14 cellular contexts compared by ENCODE assay signal in the genomic region with DNA sequence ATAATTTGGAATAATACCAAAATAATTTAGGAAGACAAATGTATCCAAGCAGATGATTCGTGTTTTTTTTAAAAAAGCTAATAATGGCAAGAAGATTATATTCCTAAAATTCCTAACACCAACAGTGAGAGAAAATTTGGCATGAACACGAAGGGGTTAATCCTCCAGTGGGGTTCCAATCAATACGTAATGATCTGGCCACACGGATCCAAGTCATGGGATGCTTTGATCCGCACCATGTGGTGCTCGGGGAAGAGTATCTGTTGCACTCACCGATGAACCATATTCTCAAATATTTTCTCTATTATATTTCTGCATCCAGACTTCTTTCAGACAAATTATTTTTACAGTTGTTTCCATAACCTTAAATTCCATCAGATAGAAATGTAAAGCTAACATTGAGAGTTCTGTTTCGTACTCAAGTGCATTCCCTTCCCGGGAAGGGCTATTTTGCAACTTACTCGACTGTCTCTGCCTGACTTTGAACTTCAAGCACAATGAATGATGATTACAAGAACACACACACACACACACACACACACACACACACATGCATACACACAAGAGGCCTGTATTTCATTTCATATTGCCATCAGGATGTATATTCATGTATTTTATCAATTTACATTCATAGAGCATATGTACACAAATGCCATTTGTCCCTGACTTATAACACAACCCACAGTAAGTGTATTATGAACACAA.
DNase-seq lines count a peak whose midpoint lies in the region; ATAC-seq and TF ChIP-seq lines count a peak whose summit lies in the region.
"Had no signal": no experiment of that assay in that cellular context is flagged by ENCODE, and none has a peak within 500 bp of the region (broad histone marks: within the 10 kb centered on the region; RNA-seq: fewer than 3 reads in every experiment).

No MANE protein-coding gene starts in this region.

- H3K27me3 Mint-ChIP-seq in activated CD8-positive, alpha-beta T cell treated with anti-CD3 and anti-CD28 coated beads for 36 hours: no peaks in the 10 kb centered on the region
- H3K27me3 Mint-ChIP-seq in activated CD8-positive, alpha-beta T cell treated with anti-CD3 and anti-CD28 coated beads, Interleukin-2, amount 10 ng/mL, durations not matched to agents 7 days and 5 days (ENCODE audit: low read depth): no peaks in the 10 kb centered on the region

- 0 out of 2 replicates have a peak, but pooled peaks cover 5% of the 10 kb centered on the region for H4K20me1 ChIP-seq in OCI-LY7 (ENCODE audit: insufficient read depth, low read length)

- CTCF ChIA-PET in activated CD8-positive, alpha-beta T cell treated with anti-CD3 and anti-CD28 coated beads for 36 hours (lab: Charles Lee): no interaction called here
- CTCF ChIA-PET in activated CD8-positive, alpha-beta T cell treated with anti-CD3 and anti-CD28 coated beads, Interleukin-2, amount 10 ng/mL, durations not matched to agents 7 days and 5 days (lab: Charles Lee): interaction anchor here (0.9 kb wide), 1 partner anchor 9 kb away, joined by 3 read pairs; no protein-coding TSS in a partner anchor
- CTCF ChIA-PET in OCI-LY7 (lab: Charles Lee; ENCODE audit: unreplicated experiment): no interaction called here

- H3K27me3 ChIP-seq in adipocyte (replicated peaks; ENCODE audit: control insufficient read depth, insufficient read depth, low read length) (no peaks in the 10 kb centered on the region), stomach (no peaks in the 10 kb centered on the region), adrenal gland (no peaks in the 10 kb centered on the region), body of pancreas (no peaks in the 10 kb centered on the region)

- peaks cover 16% of the 10 kb centered on the region; the same call in 1 of the 2 replicates for H3K79me2 ChIP-seq in OCI-LY7 (ENCODE audit: insufficient read depth, low read depth, low read length)

- no peak for TF ChIP-seq CTCF in activated CD8-positive, alpha-beta T cell treated with anti-CD3 and anti-CD28 coated beads for 36 hours (IDR thresholded peaks at IDR 0.05)
- TF ChIP-seq CTCF in stomach (IDR thresholded peaks at IDR 0.05) (no peak), adrenal gland (IDR thresholded peaks at IDR 0.05) (no peak), body of pancreas (IDR thresholded peaks at IDR 0.05) (no peak), OCI-LY7 (conservative IDR thresholded peaks at IDR 0.05; ENCODE audit: low read length) (no peak)

- no peak for TF ChIP-seq EP300 in stomach (IDR thresholded peaks at IDR 0.05)

- H3K9me3 Mint-ChIP-seq in activated CD8-positive, alpha-beta T cell treated with anti-CD3 and anti-CD28 coated beads for 36 hours: peaks cover 9% of the 10 kb centered on the region
- no peaks in the 10 kb centered on the region for H3K9me3 Mint-ChIP-seq in activated CD8-positive, alpha-beta T cell treated with anti-CD3 and anti-CD28 coated beads, Interleukin-2, amount 10 ng/mL, durations not matched to agents 7 days and 5 days (ENCODE audit: insufficient read depth)

- peak overlapping the region in 4 of 5 donors; percentile 31 to 56 (median 43) for H3K27ac ChIP-seq in stomach
- no peak overlapping the region for H3K27ac ChIP-seq in adrenal gland
- H3K27ac ChIP-seq in body of pancreas: peak overlapping the region in 1 of 4 donors; percentile 32
- H3K27ac ChIP-seq in OCI-LY7 (ENCODE audit: low read depth, low read length, poor library complexity, severe bottlenecking): no peak overlapping the region
- H3K27ac ChIP-seq: epithelial cell of prostate had no signal

- H3K4me1 ChIP-seq in adipocyte (ENCODE audit: control insufficient read depth, insufficient read depth, low read length) (peaks cover 11% of the 10 kb centered on the region), stomach (peaks cover 3 to 72% (median 49%) of the 10 kb centered on the region in 4 donors), adrenal gland (replicated peaks in 1 of 2) (peaks cover 0 to 3% of the 10 kb centered on the region in 2 donors), body of pancreas (peaks cover 22% of the 10 kb centered on the region), OCI-LY7 (ENCODE audit: insufficient read depth, low read length, poor library complexity, severe bottlenecking) (peaks cover 16% of the 10 kb centered on the region)

- DNase-seq in activated CD8-positive, alpha-beta T cell treated with anti-CD3 and anti-CD28 coated beads for 36 hours: no peak
- DNase-seq in activated CD8-positive, alpha-beta T cell treated with anti-CD3 and anti-CD28 coated beads, Interleukin-2, amount 10 ng/mL, durations not matched to agents 7 days and 5 days: no peak
- DNase-seq in adipocyte (ENCODE audit: low read depth) (peak; percentile 69), left colon (no peak), stomach (no peak), adrenal gland (no peak), body of pancreas (no peak), OCI-LY7 (ENCODE audit: low spot score) (no peak)
- DNase-seq: activated CD4-positive, CD25-positive, alpha-beta regulatory T cell; activated T-cell treated with anti-CD3 and anti-CD28 coated beads for 4 hours; HFFc6; MV-4-11; SW 1271 had no signal

- ATAC-seq in activated CD8-positive, alpha-beta T cell treated with anti-CD3 and anti-CD28 coated beads for 36 hours: no peak
- no peak for ATAC-seq in activated CD8-positive, alpha-beta T cell treated with anti-CD3 and anti-CD28 coated beads, Interleukin-2, amount 10 ng/mL, durations not matched to agents 7 days and 5 days
- peak; percentile 64 for ATAC-seq in left colon
- no peak for ATAC-seq in body of pancreas

- H3K9ac ChIP-seq in adipocyte (ENCODE audit: low read length): peak overlapping the region; percentile 6

- no peaks in the 10 kb centered on the region for H3K9me3 ChIP-seq in adipocyte (ENCODE audit: control insufficient read depth, low read length)
- no peaks in the 10 kb centered on the region for H3K9me3 ChIP-seq in stomach
- H3K9me3 ChIP-seq in adrenal gland (replicated peaks in 1 of 3): no peaks in the 10 kb centered on the region
- no peaks in the 10 kb centered on the region for H3K9me3 ChIP-seq in body of pancreas
- H3K9me3 ChIP-seq in OCI-LY7 (ENCODE audit: low read length): no peaks in the 10 kb centered on the region

- H3K4me2 ChIP-seq in OCI-LY7 (ENCODE audit: low read length): no peak overlapping the region

- no peak for TF ChIP-seq POLR2A in stomach (IDR thresholded peaks at IDR 0.05)
- TF ChIP-seq POLR2A in adrenal gland (IDR thresholded peaks at IDR 0.05): no peak
- TF ChIP-seq POLR2A in body of pancreas (IDR thresholded peaks at IDR 0.05): no peak

- peaks cover 60% of the 10 kb centered on the region for H3K4me1 Mint-ChIP-seq in activated CD8-positive, alpha-beta T cell treated with anti-CD3 and anti-CD28 coated beads for 36 hours (ENCODE audit: low read depth)
- peaks cover 42% of the 10 kb centered on the region for H3K4me1 Mint-ChIP-seq in activated CD8-positive, alpha-beta T cell treated with anti-CD3 and anti-CD28 coated beads, Interleukin-2, amount 10 ng/mL, durations not matched to agents 7 days and 5 days (ENCODE audit: low read depth)

- WGBS in stomach, 5 donors: 38 to 55% (median 42%) methylated on average over 10 of the region's 10 CpGs
- WGBS in adrenal gland, 4 donors: 58 to 74% (median 72%) methylated on average over 10 of the region's 10 CpGs
- 21 to 32% methylated on average over 10 of the region's 10 CpGs for WGBS in body of pancreas, 2 donors

- H3K9me2 ChIP-seq in OCI-LY7 (ENCODE audit: insufficient read depth, low read length): no peaks in the 10 kb centered on the region

- H2AFZ ChIP-seq in OCI-LY7 (ENCODE audit: low read length): no peak overlapping the region

- H3K36me3 Mint-ChIP-seq in activated CD8-positive, alpha-beta T cell treated with anti-CD3 and anti-CD28 coated beads for 36 hours (ENCODE audit: low read depth): peaks cover 64% of the 10 kb centered on the region
- peaks cover 59% of the 10 kb centered on the region for H3K36me3 Mint-ChIP-seq in activated CD8-positive, alpha-beta T cell treated with anti-CD3 and anti-CD28 coated beads, Interleukin-2, amount 10 ng/mL, durations not matched to agents 7 days and 5 days (ENCODE audit: low read depth)

- peak overlapping the region; percentile 59 for H3K27ac Mint-ChIP-seq in activated CD8-positive, alpha-beta T cell treated with anti-CD3 and anti-CD28 coated beads for 36 hours
- no peak overlapping the region for H3K27ac Mint-ChIP-seq in activated CD8-positive, alpha-beta T cell treated with anti-CD3 and anti-CD28 coated beads, Interleukin-2, amount 10 ng/mL, durations not matched to agents 7 days and 5 days
- H3K27ac Mint-ChIP-seq: HFFc6 had no signal

- H3K4me3 Mint-ChIP-seq in activated CD8-positive, alpha-beta T cell treated with anti-CD3 and anti-CD28 coated beads for 36 hours: no peak overlapping the region
- H3K4me3 Mint-ChIP-seq in activated CD8-positive, alpha-beta T cell treated with anti-CD3 and anti-CD28 coated beads, Interleukin-2, amount 10 ng/mL, durations not matched to agents 7 days and 5 days: no peak overlapping the region
- H3K4me3 Mint-ChIP-seq: HFFc6 had no signal

- H3K4me3 ChIP-seq in adipocyte (ENCODE audit: low read length): peak overlapping the region; percentile 62
- H3K4me3 ChIP-seq in stomach: no peak overlapping the region
- H3K4me3 ChIP-seq in adrenal gland: no peak overlapping the region
- no peak overlapping the region for H3K4me3 ChIP-seq in body of pancreas
- no peak overlapping the region for H3K4me3 ChIP-seq in OCI-LY7 (ENCODE audit: low read depth, low read length, poor library complexity, severe bottlenecking)

- BruUV-seq in OCI-LY7 (replicated peaks; lab: Mats Ljungman, UMichigan): no TSS peak

- POLR2A ChIA-PET in activated CD8-positive, alpha-beta T cell treated with anti-CD3 and anti-CD28 coated beads for 36 hours (lab: Charles Lee): no interaction called here
- POLR2A ChIA-PET in activated CD8-positive, alpha-beta T cell treated with anti-CD3 and anti-CD28 coated beads, Interleukin-2, amount 10 ng/mL, durations not matched to agents 7 days and 5 days (lab: Charles Lee): interaction anchor here (0.6 to 0.9 kb wide), 2 partner anchors 41 to 48 kb away, joined by 3 to 4 read pairs; no protein-coding TSS in a partner anchor
- POLR2A ChIA-PET in OCI-LY7 (lab: Charles Lee): interaction anchor here (0.7 to 1.1 kb wide), 3 partner anchors 53 to 560 kb away, joined by 3 to 4 read pairs (median 3); no protein-coding TSS in a partner anchor

- intact Hi-C loops in activated CD8-positive, alpha-beta T cell treated with anti-CD3 and anti-CD28 coated beads for 36 hours (cut with micrococcal nuclease): no loop called here
- intact Hi-C loops in left colon (cut with DNase I, micrococcal nuclease) (no loop called here), stomach (cut with DNase I; ENCODE audit: low total_unique reads) (no loop called here), adrenal gland (cut with DNase I) (no loop called here), body of pancreas (cut with DNase I) (no loop called here), OCI-LY7 (cut with micrococcal nuclease; ENCODE audit: unreplicated experiment) (no loop called here)

- H3K36me3 ChIP-seq in adipocyte (ENCODE audit: control insufficient read depth, insufficient read depth, low read length, severe bottlenecking) (peaks cover 3% of the 10 kb centered on the region), stomach (peaks cover 11 to 32% (median 19%) of the 10 kb centered on the region in 4 donors), adrenal gland (replicated peaks in 1 of 2) (no peaks in the 10 kb centered on the region), body of pancreas (replicated peaks in 1 of 2; ENCODE audit: insufficient read depth in 1 of 2, low read depth in 2 of 2) (peaks cover 0 to 7% of the 10 kb centered on the region in 2 donors), OCI-LY7 (ENCODE audit: insufficient read depth, low read length) (peaks cover 20% of the 10 kb centered on the region)

Comparison
In these comparisons a context has a peak if more than half of its experiments do, and no peak if none do; other contexts are left out.
1. H3K27ac ChIP-seq: peak in stomach (4 of 5); none in adrenal gland (0 of 5) and OCI-LY7 (single experiment).